In the genomic region with DNA sequence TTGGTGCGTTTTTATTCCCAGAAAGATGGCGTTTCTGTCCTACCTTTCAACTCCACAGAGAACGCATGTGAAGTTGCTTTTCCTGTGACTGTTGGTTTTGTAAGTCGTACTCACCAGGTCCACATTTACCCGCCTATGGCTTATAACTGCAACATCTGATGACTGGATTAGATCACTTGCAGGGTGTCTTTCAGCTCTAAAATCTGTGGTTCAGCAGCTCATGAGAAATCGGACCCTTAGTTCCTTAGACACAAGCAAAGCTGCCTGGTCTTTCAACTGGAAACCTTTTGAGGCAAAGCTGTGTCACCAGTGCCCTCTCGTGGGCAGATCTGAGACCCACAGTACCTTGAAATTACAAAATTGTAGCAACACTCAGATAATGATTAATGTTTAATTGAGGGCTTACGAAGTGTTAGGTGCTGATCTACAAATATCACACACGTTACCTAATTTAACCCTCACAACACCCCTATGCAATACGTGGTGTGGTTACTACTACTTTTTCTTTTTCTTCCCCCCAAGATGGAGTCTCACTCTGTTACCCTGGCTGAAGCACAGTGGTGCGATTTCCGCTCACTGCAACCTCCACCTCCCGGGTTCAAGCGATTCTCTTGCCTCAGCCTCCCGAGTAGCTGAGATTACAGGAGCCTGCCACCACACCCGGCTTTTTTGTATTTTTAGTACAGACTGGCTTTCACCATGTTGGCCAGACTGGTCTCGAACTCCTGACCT, we compare ENCODE assay signal across 8 cellular contexts.
A peak's percentile ranks its signal among the peaks of the same experiment; 100 is the strongest.
DNase-seq lines count a peak whose midpoint lies in the region; ATAC-seq lines count a peak whose summit lies in the region.

No MANE protein-coding gene starts in this region.

- H3K4me3 Mint-ChIP-seq in T-helper 17 cell, result peak overlapping the region; percentile 84

- no peaks in the 10 kb centered on the region for H3K36me3 Mint-ChIP-seq in T-helper 17 cell (ENCODE audit: low read depth)

- DNase-seq in NCI-H1092 (lab: John Stamatoyannopoulos, UW) (peak; percentile 7), NCI-H1092 treated with DMSO at 0.1 percent for 48 hours (lab: John Stamatoyannopoulos, UW) (no peak), Kasumi-1 (lab: John Stamatoyannopoulos, UW) (peak; percentile 77 to 86), T-helper 17 cell (peak; percentile 22 to 57 (median 35)), amniotic epithelial cell (ENCODE audit: low read depth) (peak; percentile 57), hepatic stellate cell (ENCODE audit: low spot score) (peak; percentile 63), amniotic stem cell (lab: John Stamatoyannopoulos, UW) (no peak)
- DNase-seq in stimulated activated CD4-positive, alpha-beta T cell treated with anti-CD3 and anti-CD28 coated beads, Interleukin-12 subunit alpha, Interleukin-12 subunit beta, amount 100 ng/mL, for 24 hours (ENCODE audit: low read depth in 2 of 2), result peak; percentile 51 to 62

- peak overlapping the region; percentile 89 for H3K27ac Mint-ChIP-seq in T-helper 17 cell

- peak; percentile 90 for ATAC-seq in T-helper 17 cell

- H3K9me3 ChIP-seq in T-helper 17 cell (ENCODE audit: control insufficient read depth, low read length, poor library complexity, severe bottlenecking), result no peaks in the 10 kb centered on the region

- peaks cover 22% of the 10 kb centered on the region for H3K4me1 Mint-ChIP-seq in T-helper 17 cell

- peaks cover 9% of the 10 kb centered on the region for H3K27me3 Mint-ChIP-seq in T-helper 17 cell

Comparison
In these comparisons a context has a peak if more than half of its experiments do, and no peak if none do; other contexts are left out.
1. DNase-seq: peak in NCI-H1092 (single experiment), Kasumi-1 (2 of 2), T-helper 17 cell (3 of 3), amniotic epithelial cell (single experiment), hepatic stellate cell (single experiment) and stimulated activated CD4-positive, alpha-beta T cell treated with anti-CD3 and anti-CD28 coated beads, Interleukin-12 subunit alpha, Interleukin-12 subunit beta, amount 100 ng/mL, for 24 hours (2 of 2); none in NCI-H1092 treated with DMSO at 0.1 percent for 48 hours (single experiment) and amniotic stem cell (single experiment).